Comparison of ENCODE assay signal across 15 cellular contexts in genomic region chr3:153273217-153273616, GRCh38.
"Had no signal": no experiment of that assay in that cellular context is flagged by ENCODE, and none has a peak within 500 bp of the region (broad histone marks: within the 10 kb centered on the region; RNA-seq: fewer than 3 reads in every experiment).

No MANE protein-coding gene starts in this region.

- ATAC-seq: activated CD8-positive, alpha-beta T cell treated with anti-CD3 and anti-CD28 coated beads, Interleukin-2, amount 10 ng/mL, durations not matched to agents 7 days and 5 days; effector memory CD8-positive, alpha-beta T cell; left colon; naive thymus-derived CD8-positive, alpha-beta T cell; stimulated activated effector memory CD8-positive, alpha-beta T cell treated with anti-CD3 and anti-CD28 coated beads, Interleukin-12 subunit alpha, Interleukin-12 subunit beta, amount 100 ng/mL, for 72 hours had no signal

- H3K9me3 ChIP-seq: ascending aorta, right atrium auricular region, thyroid gland, uterus had no signal

- H3K4me1 ChIP-seq: ascending aorta, right atrium auricular region, thyroid gland, uterus had no signal

- DNase-seq: activated CD4-positive, alpha-beta T cell treated with anti-CD3 and anti-CD28 coated beads for 4 hours; activated CD8-positive, alpha-beta memory T cell treated with anti-CD3 and anti-CD28 coated beads, Interleukin-2, amount 50 U/mL, for 48 hours; activated CD8-positive, alpha-beta T cell treated with anti-CD3 and anti-CD28 coated beads, Interleukin-2, amount 10 ng/mL, durations not matched to agents 7 days and 5 days; activated naive CD4-positive, alpha-beta T cell; effector memory CD8-positive, alpha-beta T cell; left colon; naive thymus-derived CD8-positive, alpha-beta T cell; small intestine; thyroid gland; uterus had no signal

- H3K4me3 ChIP-seq: ascending aorta, coronary artery, lung, right atrium auricular region, thyroid gland, uterus had no signal

- H3K27ac ChIP-seq: ascending aorta, coronary artery, right atrium auricular region, thyroid gland, uterus had no signal

- H3K36me3 ChIP-seq: ascending aorta, right atrium auricular region, thyroid gland, uterus had no signal

- H3K27me3 ChIP-seq: ascending aorta, right atrium auricular region, thyroid gland, uterus had no signal
